In the genomic region with DNA sequence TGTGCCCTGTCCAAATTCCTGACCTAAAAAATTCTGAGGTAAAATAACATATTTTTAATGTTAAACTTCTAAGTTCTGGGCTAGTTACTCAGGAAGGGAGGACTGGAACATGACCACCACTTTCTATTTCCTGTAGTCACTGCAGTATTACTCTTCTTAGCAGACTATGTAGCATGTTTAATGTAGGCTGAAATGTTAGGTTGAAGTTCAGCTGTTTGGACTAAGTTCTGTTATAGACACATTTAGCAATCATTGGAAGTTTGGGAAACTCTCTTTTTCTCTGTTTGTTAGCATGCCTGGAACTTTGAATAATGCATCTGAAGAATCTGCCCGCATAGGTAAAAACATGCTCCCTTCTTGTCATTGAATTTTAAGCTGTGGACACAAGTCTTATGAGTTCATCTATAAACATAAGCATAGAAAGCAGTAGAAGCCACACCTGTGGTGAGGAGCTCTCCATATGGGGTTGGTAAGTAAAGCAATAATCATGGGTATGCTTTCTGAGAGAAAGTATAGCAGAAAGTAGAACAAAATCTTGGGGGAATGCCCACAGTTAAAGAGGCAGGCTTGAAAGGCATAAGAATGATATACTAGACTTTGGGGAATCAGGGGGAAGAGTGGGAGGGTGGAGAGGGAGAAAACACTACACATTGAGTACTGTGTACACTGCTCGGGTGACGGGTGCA, we compare ENCODE assay signal across 1 cellular context.
TF ChIP-seq lines count a peak whose summit lies in the region.

No MANE protein-coding gene starts in this region.

TF ChIP-seq in HepG2, 621 proteins besides CTCF, POLR2A, EP300 and RAD21:
- no peak for TF ChIP-seq ISX (CRISPR knock-in tag; conservative IDR thresholded peaks at IDR 0.05)
- TF ChIP-seq, protein P1, sequence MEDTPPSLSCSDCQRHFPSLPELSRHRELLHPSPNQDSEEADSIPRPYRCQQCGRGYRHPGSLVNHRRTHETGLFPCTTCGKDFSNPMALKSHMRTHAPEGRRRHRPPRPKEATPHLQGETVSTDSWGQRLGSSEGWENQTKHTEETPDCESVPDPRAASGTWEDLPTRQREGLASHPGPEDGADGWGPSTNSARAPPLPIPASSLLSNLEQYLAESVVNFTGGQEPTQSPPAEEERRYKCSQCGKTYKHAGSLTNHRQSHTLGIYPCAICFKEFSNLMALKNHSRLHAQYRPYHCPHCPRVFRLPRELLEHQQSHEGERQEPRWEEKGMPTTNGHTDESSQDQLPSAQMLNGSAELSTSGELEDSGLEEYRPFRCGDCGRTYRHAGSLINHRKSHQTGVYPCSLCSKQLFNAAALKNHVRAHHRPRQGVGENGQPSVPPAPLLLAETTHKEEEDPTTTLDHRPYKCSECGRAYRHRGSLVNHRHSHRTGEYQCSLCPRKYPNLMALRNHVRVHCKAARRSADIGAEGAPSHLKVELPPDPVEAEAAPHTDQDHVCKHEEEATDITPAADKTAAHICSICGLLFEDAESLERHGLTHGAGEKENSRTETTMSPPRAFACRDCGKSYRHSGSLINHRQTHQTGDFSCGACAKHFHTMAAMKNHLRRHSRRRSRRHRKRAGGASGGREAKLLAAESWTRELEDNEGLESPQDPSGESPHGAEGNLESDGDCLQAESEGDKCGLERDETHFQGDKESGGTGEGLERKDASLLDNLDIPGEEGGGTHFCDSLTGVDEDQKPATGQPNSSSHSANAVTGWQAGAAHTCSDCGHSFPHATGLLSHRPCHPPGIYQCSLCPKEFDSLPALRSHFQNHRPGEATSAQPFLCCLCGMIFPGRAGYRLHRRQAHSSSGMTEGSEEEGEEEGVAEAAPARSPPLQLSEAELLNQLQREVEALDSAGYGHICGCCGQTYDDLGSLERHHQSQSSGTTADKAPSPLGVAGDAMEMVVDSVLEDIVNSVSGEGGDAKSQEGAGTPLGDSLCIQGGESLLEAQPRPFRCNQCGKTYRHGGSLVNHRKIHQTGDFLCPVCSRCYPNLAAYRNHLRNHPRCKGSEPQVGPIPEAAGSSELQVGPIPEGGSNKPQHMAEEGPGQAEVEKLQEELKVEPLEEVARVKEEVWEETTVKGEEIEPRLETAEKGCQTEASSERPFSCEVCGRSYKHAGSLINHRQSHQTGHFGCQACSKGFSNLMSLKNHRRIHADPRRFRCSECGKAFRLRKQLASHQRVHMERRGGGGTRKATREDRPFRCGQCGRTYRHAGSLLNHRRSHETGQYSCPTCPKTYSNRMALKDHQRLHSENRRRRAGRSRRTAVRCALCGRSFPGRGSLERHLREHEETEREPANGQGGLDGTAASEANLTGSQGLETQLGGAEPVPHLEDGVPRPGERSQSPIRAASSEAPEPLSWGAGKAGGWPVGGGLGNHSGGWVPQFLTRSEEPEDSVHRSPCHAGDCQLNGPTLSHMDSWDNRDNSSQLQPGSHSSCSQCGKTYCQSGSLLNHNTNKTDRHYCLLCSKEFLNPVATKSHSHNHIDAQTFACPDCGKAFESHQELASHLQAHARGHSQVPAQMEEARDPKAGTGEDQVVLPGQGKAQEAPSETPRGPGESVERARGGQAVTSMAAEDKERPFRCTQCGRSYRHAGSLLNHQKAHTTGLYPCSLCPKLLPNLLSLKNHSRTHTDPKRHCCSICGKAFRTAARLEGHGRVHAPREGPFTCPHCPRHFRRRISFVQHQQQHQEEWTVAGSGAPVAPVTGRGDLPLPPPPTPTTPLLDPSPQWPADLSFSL (CRISPR knock-in tag; IDR thresholded peaks at IDR 0.05) = 0 out of 2 replicates have a peak, but pooled peaks have one; percentile 14
